ENCODE assay signal across 18 cellular contexts in the genomic region with DNA sequence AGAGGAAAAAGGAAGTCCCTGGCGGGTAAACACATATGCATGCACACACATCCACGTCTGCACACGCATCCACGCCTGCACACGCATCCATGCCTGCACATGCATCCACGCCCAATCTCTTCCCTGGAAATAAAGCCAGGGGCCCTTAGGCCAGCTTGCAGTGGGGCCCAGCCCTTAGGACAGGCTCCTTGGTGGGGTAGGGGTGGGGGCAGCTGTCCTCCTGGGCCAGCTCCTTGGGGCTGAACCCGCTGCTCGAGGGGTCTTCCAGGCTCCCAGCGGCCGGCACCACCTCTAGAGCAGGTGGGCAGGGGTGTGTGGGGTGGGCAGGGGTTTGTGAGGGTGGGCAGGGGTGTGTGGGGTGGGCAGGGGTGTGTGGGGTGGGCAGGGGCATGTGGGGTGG. TPM values are rescaled to one million over a fixed set of nuclear protein-coding genes. Genes with fewer than 3 reads are reported as not detected.
DNase-seq lines count a peak whose midpoint lies in the region; ATAC-seq and TF ChIP-seq lines count a peak whose summit lies in the region.
"Had no signal": no experiment of that assay in that cellular context is flagged by ENCODE, and none has a peak within 500 bp of the region (broad histone marks: within the 10 kb centered on the region; RNA-seq: fewer than 3 reads in every experiment).

No MANE protein-coding gene starts in this region.

- H3K9ac ChIP-seq in DND-41 (ENCODE audit: low read depth, low read length) (no peak overlapping the region), neuronal stem cell (ENCODE audit: low read depth, low read length, poor library complexity) (no peak overlapping the region)

- no peak overlapping the region for H2BK12ac ChIP-seq in neuronal stem cell (ENCODE audit: low read length)

- WGBS in neuronal stem cell (ENCODE audit: extremely low coverage in 2 of 2, insufficient read length in 2 of 2, insufficient replicate concordance in 1 of 2), 2 donors, result no CpG with 5 or more reads among the region's 10 CpGs

- H3K27ac Mint-ChIP-seq in central memory CD8-positive, alpha-beta T cell (ENCODE audit: low read depth), result peak overlapping the region; percentile 73
- H3K27ac Mint-ChIP-seq: nephron progenitor cell had no signal

- peaks cover 3% of the 10 kb centered on the region for H3K79me1 ChIP-seq in neuronal stem cell (ENCODE audit: low read depth, low read length)

- no peak overlapping the region for H4K91ac ChIP-seq in neuronal stem cell (ENCODE audit: low read depth, low read length, poor library complexity)

- peaks cover 64% of the 10 kb centered on the region for H3K4me1 Mint-ChIP-seq in central memory CD8-positive, alpha-beta T cell

- H3K36me3 ChIP-seq in DND-41 (ENCODE audit: insufficient read depth, low read length) (no peaks in the 10 kb centered on the region), neuronal stem cell (replicated peaks in 1 of 2; ENCODE audit: control insufficient read depth in 2 of 2, insufficient read depth in 2 of 2, low read length in 2 of 2) (no peaks in the 10 kb centered on the region)
- H3K36me3 ChIP-seq: breast epithelium, upper lobe of right lung had no signal

- TF ChIP-seq CTCF in DND-41 (IDR thresholded peaks at IDR 0.05; ENCODE audit: borderline replicate concordance, extremely low read depth, low read length, poor library complexity, severe bottlenecking), result no peak

- no peak overlapping the region for H3K4me2 ChIP-seq in DND-41 (ENCODE audit: insufficient read depth, low read length)
- H3K4me2 ChIP-seq in neuronal stem cell (ENCODE audit: insufficient read depth, low read length, poor library complexity, severe bottlenecking), result no peak overlapping the region

- H3K4me1 ChIP-seq in DND-41 (ENCODE audit: insufficient read depth, low read length) (no peaks in the 10 kb centered on the region), neuronal stem cell (ENCODE audit: control insufficient read depth in 2 of 2, insufficient read depth in 1 of 2, low read depth in 1 of 2, low read length in 2 of 2) (peaks cover 0 to 5% of the 10 kb centered on the region in 2 donors)
- H3K4me1 ChIP-seq: breast epithelium had no signal

- peak overlapping the region; percentile 99 for H2AK5ac ChIP-seq in neuronal stem cell (ENCODE audit: low read depth, low read length)

- peak overlapping the region; percentile 92 for H2BK15ac ChIP-seq in neuronal stem cell (ENCODE audit: low read length)

- H3K9me3 Mint-ChIP-seq in central memory CD8-positive, alpha-beta T cell, result no peaks in the 10 kb centered on the region
- H3K9me3 Mint-ChIP-seq: nephron progenitor cell had no signal

- peaks cover 19% of the 10 kb centered on the region for H3K36me3 Mint-ChIP-seq in central memory CD8-positive, alpha-beta T cell (ENCODE audit: insufficient read depth)

- H3K27me3 ChIP-seq in DND-41 (ENCODE audit: insufficient read depth, low read length, poor library complexity), result no peaks in the 10 kb centered on the region
- H3K27me3 ChIP-seq in neuronal stem cell (ENCODE audit: control insufficient read depth in 3 of 3, insufficient read depth in 3 of 3, low read depth in 1 of 3, low read length in 3 of 3), result peaks cover 0 to 8% (median 0%) of the 10 kb centered on the region in 3 experiments
- H3K27me3 ChIP-seq: breast epithelium, upper lobe of right lung had no signal

- no peak overlapping the region for H2BK5ac ChIP-seq in neuronal stem cell (ENCODE audit: low read length)

- no peak overlapping the region for H4K8ac ChIP-seq in neuronal stem cell (ENCODE audit: low read depth, low read length)

- H3K4me3 Mint-ChIP-seq in central memory CD8-positive, alpha-beta T cell, result peak overlapping the region; percentile 89
- H3K4me3 Mint-ChIP-seq: nephron progenitor cell had no signal

- H2BK120ac ChIP-seq in neuronal stem cell (ENCODE audit: low read depth, low read length), result peak overlapping the region; percentile 84

- H2AFZ ChIP-seq in DND-41 (ENCODE audit: low read depth, low read length) (no peak overlapping the region), neuronal stem cell (ENCODE audit: low read length) (no peak overlapping the region)

- peak overlapping the region; percentile 38 for H3K14ac ChIP-seq in neuronal stem cell (ENCODE audit: low read length)

- ATAC-seq in DND-41 (ENCODE audit: insufficient read depth, low read depth) (no peak), GM19455 (IDR thresholded peaks at IDR 0.05; ENCODE audit: unreplicated experiment) (no peak)
- no peak for ATAC-seq in central memory CD8-positive, alpha-beta T cell (replicated peaks; ENCODE audit: extremely low read depth, poor library complexity, severe bottlenecking)
- ATAC-seq: upper lobe of right lung had no signal

- H3K4me3 ChIP-seq in DND-41 (ENCODE audit: low read depth in 1 of 2, low read length in 2 of 2) (no peak overlapping the region), neuronal stem cell (ENCODE audit: low read length in 2 of 2) (no peak overlapping the region)
- H3K4me3 ChIP-seq: breast epithelium, dorsolateral prefrontal cortex had no signal

- H3K18ac ChIP-seq in neuronal stem cell (ENCODE audit: low read length), result peak overlapping the region; percentile 71

- H3K27ac ChIP-seq in DND-41 (ENCODE audit: low read length), result no peak overlapping the region
- H3K27ac ChIP-seq in neuronal stem cell (replicated peaks; ENCODE audit: low read length), result no peak overlapping the region
- H3K27ac ChIP-seq: breast epithelium, dorsolateral prefrontal cortex had no signal

- H3K9me3 ChIP-seq in DND-41 (ENCODE audit: insufficient read depth, low read length, severe bottlenecking) (no peaks in the 10 kb centered on the region), neuronal stem cell (replicated peaks in 1 of 2; ENCODE audit: control insufficient read depth in 2 of 2, insufficient read depth in 1 of 2, low read depth in 1 of 2, low read length in 2 of 2) (no peaks in the 10 kb centered on the region)
- H3K9me3 ChIP-seq: breast epithelium, upper lobe of right lung had no signal

- peak; percentile 1 for DNase-seq in activated CD4-positive, alpha-beta T cell treated with anti-CD3 and anti-CD28 coated beads for 48 hours
- no peak for DNase-seq in activated CD4-positive, alpha-beta T cell treated with anti-CD3 and anti-CD28 coated beads for 4 hours
- peak; percentile 2 for DNase-seq in DND-41
- peak in 1 of 2 donors; percentile 10 for DNase-seq in central memory CD8-positive, alpha-beta T cell (ENCODE audit: low spot score in 2 of 2)
- DNase-seq in neuronal stem cell (ENCODE audit: low spot score), result no peak
- DNase-seq in hippocampal formation (lab: John Stamatoyannopoulos, UW), result no peak
- DNase-seq in HuH-7.5 (ENCODE audit: low spot score), result no peak
- DNase-seq: C1 segment of cervical spinal cord; NCI-H187 treated with DMSO at 0.1 percent for 48 hours; NCI-H446; stimulated activated CD4-positive, alpha-beta T cell treated with anti-CD3 and anti-CD28 coated beads, Interleukin-12 subunit alpha, Interleukin-12 subunit beta, amount 100 ng/mL, for 4 hours; stimulated activated naive CD4-positive, alpha-beta T cell treated with Interleukin-2 at 50 U/mL for 16 hours; SW 1271 had no signal

- no peak overlapping the region for H3K23ac ChIP-seq in neuronal stem cell (ENCODE audit: low read depth, low read length, poor library complexity)

- no peaks in the 10 kb centered on the region for H3K27me3 Mint-ChIP-seq in central memory CD8-positive, alpha-beta T cell

- H3K4ac ChIP-seq in neuronal stem cell (ENCODE audit: low read length), result no peak overlapping the region

- no peaks in the 10 kb centered on the region for H3K79me2 ChIP-seq in DND-41 (ENCODE audit: insufficient read depth, low read length)

- H4K20me1 ChIP-seq in DND-41 (ENCODE audit: insufficient read depth, low read length), result no peaks in the 10 kb centered on the region

RNA-seq across cellular contexts. Expression of a gene that starts 1.9 kb away (rescaled TPM):
- not detected for polyA plus RNA-seq in neuronal stem cell (2013, experiment 1 of 2)
- polyA plus RNA-seq in neuronal stem cell (2013, experiment 2 of 2), result not detected

RNA-seq across cellular contexts. Expression of a gene that starts 2.0 kb away (rescaled TPM):
- polyA plus RNA-seq in neuronal stem cell (2013, experiment 1 of 2), result not detected
- polyA plus RNA-seq in neuronal stem cell (2013, experiment 2 of 2), result 0.01 TPM

RNA-seq across cellular contexts. Expression of a gene that starts 29.4 kb away (rescaled TPM):
- polyA plus RNA-seq in neuronal stem cell (2013, experiment 1 of 2), result 0.07 TPM
- polyA plus RNA-seq in neuronal stem cell (2013, experiment 2 of 2), result 0.06 TPM

Comparison
In these comparisons a context has a peak if more than half of its experiments do, and no peak if none do; other contexts are left out.
1. DNase-seq: peak in activated CD4-positive, alpha-beta T cell treated with anti-CD3 and anti-CD28 coated beads for 48 hours (single experiment) and DND-41 (single experiment); none in activated CD4-positive, alpha-beta T cell treated with anti-CD3 and anti-CD28 coated beads for 4 hours (0 of 2), neuronal stem cell (single experiment), hippocampal formation (0 of 2) and HuH-7.5 (single experiment).